12 cellular contexts compared by ENCODE assay signal in genomic region chr11:26992031-26992541, GRCh38. TPM values are rescaled to one million over a fixed set of nuclear protein-coding genes. Genes with fewer than 3 reads are reported as not detected.
DNase-seq lines count a peak whose midpoint lies in the region; TF ChIP-seq lines count a peak whose summit lies in the region.
"Had no signal": no experiment of that assay in that cellular context is flagged by ENCODE, and none has a peak within 500 bp of the region (broad histone marks: within the 10 kb centered on the region; RNA-seq: fewer than 3 reads in every experiment).

No MANE protein-coding gene starts in this region.

- peak; percentile 80 for DNase-seq in AG08395 (ENCODE audit: low spot score)
- no peak for DNase-seq in Peyer's patch
- peak; percentile 94 for DNase-seq in fibroblast of gingiva (ENCODE audit: low read depth)
- DNase-seq in non-pigmented ciliary epithelial cell (ENCODE audit: low read depth), result peak; percentile 78
- DNase-seq in DMS 273 (lab: John Stamatoyannopoulos, UW; ENCODE audit: unreplicated experiment), result no peak
- DNase-seq in MV-4-11 (lab: John Stamatoyannopoulos, UW), result no peak
- DNase-seq in thyroid gland, result no peak
- no peak for DNase-seq in activated effector memory CD4-positive, alpha-beta T cell treated with Interleukin-2 at 50 U/mL for 16 hours

- TF ChIP-seq POLR2A in Peyer's patch (IDR thresholded peaks at IDR 0.05) (no peak), thyroid gland (IDR thresholded peaks at IDR 0.05) (no peak)

- intact Hi-C loops in thyroid gland (cut with DNase I), result no loop called here

- H3K27me3 ChIP-seq in Peyer's patch, result no peaks in the 10 kb centered on the region
- no peaks in the 10 kb centered on the region for H3K27me3 ChIP-seq in thyroid gland
- H3K27me3 ChIP-seq: cardiac muscle cell had no signal

- WGBS in thyroid gland, 2 donors, result 83 to 86% methylated on average over 1 of the region's 1 CpG

- peak overlapping the region in 3 of 4 donors; percentile 25 to 51 (median 36) for H3K27ac ChIP-seq in Peyer's patch
- H3K27ac ChIP-seq in thyroid gland, result peak overlapping the region in 1 of 3 donors; percentile 40
- H3K27ac ChIP-seq: cardiac muscle cell, parathyroid adenoma, SK-N-MC had no signal

- H3K36me3 ChIP-seq in Peyer's patch (no peaks in the 10 kb centered on the region), thyroid gland (no peaks in the 10 kb centered on the region)
- H3K36me3 ChIP-seq: cardiac muscle cell had no signal

- no peaks in the 10 kb centered on the region for H3K9me3 ChIP-seq in Peyer's patch
- H3K9me3 ChIP-seq in thyroid gland, result no peaks in the 10 kb centered on the region

- no peak overlapping the region for H3K4me3 ChIP-seq in Peyer's patch
- no peak overlapping the region for H3K4me3 ChIP-seq in thyroid gland (replicated peaks in 1 of 3)
- H3K4me3 ChIP-seq: cardiac muscle cell, SK-N-MC had no signal

- H3K4me1 ChIP-seq in Peyer's patch (no peaks in the 10 kb centered on the region), thyroid gland (peaks cover 5 to 6% of the 10 kb centered on the region in 2 donors)
- H3K4me1 ChIP-seq: parathyroid adenoma had no signal

- TF ChIP-seq CTCF in Peyer's patch (IDR thresholded peaks at IDR 0.05), result no peak
- no peak for TF ChIP-seq CTCF in thyroid gland (IDR thresholded peaks at IDR 0.05)

RNA-seq across cellular contexts. Expression of gene FIBIN, which starts 1.8 kb away (rescaled TPM):
- total RNA-seq in Peyer's patch, result 10 to 100 TPM in 1 of 4 donors, 1 to 10 TPM in 2, not detected in 1; 1.6 to 10.6 (median 2.5) TPM
- 10 to 100 TPM; 15.3 to 24.7 (median 19.8) TPM for total RNA-seq in thyroid gland
- total RNA-seq: activated CD8-positive, alpha-beta memory T cell treated with anti-CD3 and anti-CD28 coated beads for 36 hours had no signal

RNA-seq across cellular contexts. Expression of gene BBOX1, which starts 48.5 kb away (rescaled TPM):
- total RNA-seq in Peyer's patch (not detected), thyroid gland (10 to 100 TPM; 13.3 to 45.1 (median 28.5) TPM)
- total RNA-seq: activated CD8-positive, alpha-beta memory T cell treated with anti-CD3 and anti-CD28 coated beads for 36 hours; cardiac muscle cell had no signal

Comparison
In these comparisons a context has a peak if more than half of its experiments do, and no peak if none do; other contexts are left out.
1. DNase-seq: peak in AG08395 (single experiment), fibroblast of gingiva (single experiment) and non-pigmented ciliary epithelial cell (single experiment); none in Peyer's patch (0 of 3), DMS 273 (single experiment), MV-4-11 (single experiment), thyroid gland (0 of 2) and activated effector memory CD4-positive, alpha-beta T cell treated with Interleukin-2 at 50 U/mL for 16 hours (single experiment).
2. RNA of gene BBOX1, which starts 48.5 kb away (total RNA-seq): 13.3 to 45.1 TPM in thyroid gland; not detected in Peyer's patch; every median in the first group is over 10 times any median in the second.